Comparison of ENCODE assay signal across 8 cellular contexts in genomic region chr11:126212089-126212660, GRCh38. TPM values are rescaled to one million over a fixed set of nuclear protein-coding genes. Genes with fewer than 3 reads are reported as not detected.
DNase-seq lines count a peak whose midpoint lies in the region; ATAC-seq and TF ChIP-seq lines count a peak whose summit lies in the region.

No MANE protein-coding gene starts in this region.

- H3K4me2 ChIP-seq in OCI-LY3 (ENCODE audit: low read length) (peak overlapping the region; percentile 85), parathyroid adenoma (ENCODE audit: low read length) (peak overlapping the region; percentile 78)

- H3K79me2 ChIP-seq in OCI-LY3 (ENCODE audit: low read length), result peaks cover 52% of the 10 kb centered on the region
- peaks cover 7% of the 10 kb centered on the region for H3K79me2 ChIP-seq in parathyroid adenoma

- no peaks in the 10 kb centered on the region for H3K9me3 ChIP-seq in OCI-LY3 (ENCODE audit: insufficient read depth, low read length)
- H3K9me3 ChIP-seq in parathyroid adenoma (ENCODE audit: control insufficient read depth, low read length), result no peaks in the 10 kb centered on the region

- H3K9ac ChIP-seq in OCI-LY3 (ENCODE audit: low read length), result peak overlapping the region; percentile 67
- H3K9ac ChIP-seq in parathyroid adenoma, result no peak overlapping the region

- peak overlapping the region; percentile 99 for H3K4me3 ChIP-seq in OCI-LY3 (ENCODE audit: low read length)
- H3K4me3 ChIP-seq in epithelial cell of proximal tubule (ENCODE audit: low read depth, low read length), result peak overlapping the region; percentile 99
- peak overlapping the region; percentile 84 for H3K4me3 ChIP-seq in parathyroid adenoma (ENCODE audit: low read depth, low read length)

- H3K36me3 ChIP-seq in OCI-LY3 (replicated peaks; ENCODE audit: low read depth, low read length) (no peaks in the 10 kb centered on the region), parathyroid adenoma (ENCODE audit: control insufficient read depth, insufficient read depth, low read length) (no peaks in the 10 kb centered on the region)

- TF ChIP-seq CTCF in OCI-LY3 (IDR thresholded peaks at IDR 0.05; ENCODE audit: low read depth, low read length), result no peak
- TF ChIP-seq CTCF in epithelial cell of proximal tubule (conservative IDR thresholded peaks at IDR 0.05; ENCODE audit: low read depth, low read length), result no peak
- no peak for TF ChIP-seq CTCF in parathyroid adenoma (IDR thresholded peaks at IDR 0.05)

- DNase-seq in ELR (ENCODE audit: low read depth) (peak; percentile 38), epithelial cell of proximal tubule (ENCODE audit: low read depth) (no peak), NCI-H187 treated with DMSO at 0.1 percent for 48 hours (lab: John Stamatoyannopoulos, UW) (no peak), NCI-H2107 (lab: John Stamatoyannopoulos, UW) (no peak)
- DNase-seq in activated CD8-positive, alpha-beta memory T cell treated with anti-CD3 and anti-CD28 coated beads, Interleukin-2, amount 50 U/mL, for 4 hours, result no peak

- H3K4me1 ChIP-seq in OCI-LY3 (ENCODE audit: low read length) (peaks cover 15% of the 10 kb centered on the region), parathyroid adenoma (peaks cover 3% of the 10 kb centered on the region)

- no peaks in the 10 kb centered on the region for H4K20me1 ChIP-seq in OCI-LY3 (ENCODE audit: insufficient read depth, low read length)

- H3K27ac ChIP-seq in OCI-LY3 (ENCODE audit: low read length), result no peak overlapping the region
- H3K27ac ChIP-seq in parathyroid adenoma, result no peak overlapping the region

- no peak overlapping the region for H2AFZ ChIP-seq in OCI-LY3 (ENCODE audit: low read depth, low read length)
- peak overlapping the region; percentile 94 for H2AFZ ChIP-seq in parathyroid adenoma

- ATAC-seq in GM21528 (IDR thresholded peaks at IDR 0.05; ENCODE audit: low FRiP score, unreplicated experiment), result no peak

- no peaks in the 10 kb centered on the region for H3K27me3 ChIP-seq in OCI-LY3 (ENCODE audit: low read depth, low read length)
- no peaks in the 10 kb centered on the region for H3K27me3 ChIP-seq in parathyroid adenoma (ENCODE audit: control insufficient read depth, insufficient read depth, low read length)

RNA-seq across cellular contexts. Expression of gene FAM118B, which starts 0.6 kb away (rescaled TPM):
- total RNA-seq in epithelial cell of proximal tubule, result 26.0 and 28.1 TPM in 2 replicates

RNA-seq across cellular contexts. Expression of gene RPUSD4, which starts 0.7 kb away (rescaled TPM):
- total RNA-seq in epithelial cell of proximal tubule, result 18.2 and 24.9 TPM in 2 replicates

RNA-seq across cellular contexts. Expression of gene SRPRA, which starts 56.5 kb away (rescaled TPM):
- total RNA-seq in epithelial cell of proximal tubule, result 54.8 and 76.3 TPM in 2 replicates

RNA-seq across cellular contexts. Expression of gene FOXRED1, which starts 56.8 kb away (rescaled TPM):
- total RNA-seq in epithelial cell of proximal tubule, result 28.1 and 34.1 TPM in 2 replicates
